Comparison of ENCODE assay signal across 15 cellular contexts in the genomic region with DNA sequence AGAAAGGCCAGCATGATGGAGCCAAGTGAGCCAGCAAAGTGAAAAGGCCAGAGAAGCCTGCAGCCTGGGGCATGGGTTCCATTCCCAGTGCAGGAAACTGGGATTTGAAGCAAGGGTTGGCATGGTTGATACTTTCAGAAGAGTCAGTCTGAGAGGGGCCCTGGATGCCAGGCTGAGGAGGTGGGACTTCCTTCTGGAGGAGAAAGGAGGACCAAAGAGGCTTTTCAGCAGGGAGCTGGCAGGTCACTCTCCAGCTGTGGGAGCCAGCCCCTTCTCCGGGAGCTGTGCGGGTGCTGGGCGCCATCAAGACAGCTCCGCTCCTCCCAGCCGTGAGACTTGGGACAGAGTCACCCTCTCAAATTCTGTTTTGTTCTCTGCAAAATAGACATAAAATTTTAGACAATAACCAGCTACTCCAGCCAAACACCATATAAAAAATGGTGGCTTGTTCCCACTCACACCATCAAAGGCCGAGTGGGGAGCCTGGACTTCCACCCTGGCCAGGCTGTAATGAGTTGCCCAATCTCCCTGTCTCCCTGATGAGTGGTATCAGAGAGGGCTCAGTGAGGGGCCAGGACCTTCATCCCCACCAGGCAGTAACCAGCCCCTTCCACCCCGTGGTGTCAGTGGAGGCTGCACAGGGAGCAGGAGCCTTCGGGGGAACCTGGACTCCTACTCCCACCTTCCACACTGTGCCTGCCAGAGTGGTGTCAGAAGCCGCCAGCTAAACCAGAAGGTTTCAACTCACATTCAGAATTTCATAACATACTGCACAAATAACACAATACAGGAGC.
"Had no signal": no experiment of that assay in that cellular context is flagged by ENCODE, and none has a peak within 500 bp of the region (broad histone marks: within the 10 kb centered on the region; RNA-seq: fewer than 3 reads in every experiment).

No MANE protein-coding gene starts in this region.

- H3K36me3 ChIP-seq: ascending aorta, heart left ventricle, left lung, prostate gland had no signal

- H3K4me1 ChIP-seq: ascending aorta, heart left ventricle, left lung, prostate gland, testis had no signal

- DNase-seq: activated B cell treated with CpG ODN at 0.5 μM for 24 hours; activated CD4-positive, alpha-beta T cell treated with anti-CD3 and anti-CD28 coated beads, Interleukin-2, amount 50 U/mL, for 1 hour; activated naive CD4-positive, alpha-beta T cell; activated T-cell treated with anti-CD3 and anti-CD28 coated beads, Interleukin-2, amount 50 U/mL, for 72 hours; effector CD4-positive, alpha-beta T cell; foreskin melanocyte; mesenchymal stem cell; SK-N-SH; stimulated activated CD4-positive, alpha-beta T cell treated with anti-CD3 and anti-CD28 coated beads, Interleukin-2, amount 100 ng/mL, for 48 hours; stimulated activated naive CD8-positive, alpha-beta T cell treated with anti-CD3 and anti-CD28 coated beads, Interleukin-15, Interleukin-2, amounts not matched to agents 100 U/mL and 50 U/mL, for 24 hours; testis had no signal

- H3K4me3 ChIP-seq: ascending aorta, heart left ventricle, left lung, prostate gland, testis had no signal

- ATAC-seq: activated T-cell treated with anti-CD3 and anti-CD28 coated beads, Interleukin-2, amount 50 U/mL, for 72 hours; heart left ventricle; left lung; stimulated activated naive CD8-positive, alpha-beta T cell treated with anti-CD3 and anti-CD28 coated beads, Interleukin-15, Interleukin-2, amounts not matched to agents 100 U/mL and 50 U/mL, for 24 hours had no signal

- H3K9me3 ChIP-seq: ascending aorta, prostate gland, SK-N-SH, testis had no signal

- H3K27ac ChIP-seq: ascending aorta, heart left ventricle, left lung, prostate gland, testis had no signal

- H3K27me3 ChIP-seq: ascending aorta, left lung, testis had no signal
